ENCODE assay signal across 18 cellular contexts in the genomic region with DNA sequence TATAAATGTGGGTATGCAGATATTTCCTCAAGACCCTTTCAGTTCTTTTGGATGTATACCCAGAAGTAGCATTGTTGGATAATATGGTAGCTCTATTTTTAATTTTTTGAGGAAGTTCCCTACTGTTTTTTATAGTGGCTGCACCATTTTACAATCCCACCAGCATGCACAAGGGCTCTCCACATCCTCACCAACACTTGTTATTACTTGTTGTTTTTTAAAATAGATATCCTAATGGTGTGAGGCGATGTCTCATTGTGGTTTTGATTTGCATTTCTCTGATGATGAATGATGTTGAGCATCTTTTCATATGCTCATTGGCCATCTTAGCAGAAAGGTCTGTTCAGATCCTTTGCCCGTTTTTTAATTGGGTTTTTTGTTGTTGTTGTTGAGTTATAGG. TPM values are rescaled to one million over a fixed set of nuclear protein-coding genes. Genes with fewer than 3 reads are reported as not detected.
DNase-seq lines count a peak whose midpoint lies in the region; TF ChIP-seq lines count a peak whose summit lies in the region.
"Had no signal": no experiment of that assay in that cellular context is flagged by ENCODE, and none has a peak within 500 bp of the region (broad histone marks: within the 10 kb centered on the region; RNA-seq: fewer than 3 reads in every experiment).

No MANE protein-coding gene starts in this region.

- no peak for TF ChIP-seq CTCF in HEK293 (tag by site-specific recombination; IDR thresholded peaks at IDR 0.05)

- H3K4me3 Mint-ChIP-seq in IgD-negative memory B cell (peak overlapping the region in 1 of 4 donors; percentile 14), immature natural killer cell (no peak overlapping the region)
- no peak overlapping the region for H3K4me3 Mint-ChIP-seq in activated T-helper 1 cell treated with anti-CD3 and anti-CD28 coated beads, Interleukin-12 subunit alpha, Interleukin-12 subunit beta, Interleukin-2, Interleukin-4 antibody, amounts not matched to agents 30 ng/mL and 10 ng/mL and 1 ng/mL, durations not matched to agents 14 hours and 24 hours and 36 hours
- H3K4me3 Mint-ChIP-seq: B cell; CD4-positive, alpha-beta T cell had no signal

- H3K9me3 Mint-ChIP-seq in IgD-negative memory B cell (no peaks in the 10 kb centered on the region), immature natural killer cell (no peaks in the 10 kb centered on the region)
- no peaks in the 10 kb centered on the region for H3K9me3 Mint-ChIP-seq in activated T-helper 1 cell treated with anti-CD3 and anti-CD28 coated beads, Interleukin-12 subunit alpha, Interleukin-12 subunit beta, Interleukin-2, Interleukin-4 antibody, amounts not matched to agents 30 ng/mL and 10 ng/mL and 1 ng/mL, durations not matched to agents 14 hours and 24 hours and 36 hours
- H3K9me3 Mint-ChIP-seq: CD4-positive, alpha-beta T cell had no signal

- CTCF ChIA-PET in HEK293 (lab: Yijun Ruan, JAX) = interaction anchor here (0.6 to 1.1 kb wide), 2 partner anchors 9 to 86 kb away, joined by 3 to 8 read pairs; no protein-coding TSS in a partner anchor

- H3K9me3 ChIP-seq in HEK293 (ENCODE audit: control insufficient read depth, insufficient read depth, low read depth, low read length) = no peaks in the 10 kb centered on the region
- H3K9me3 ChIP-seq: Peyer's patch had no signal

- peak overlapping the region in 2 of 3 donors; percentile 7 to 76 for H3K27ac Mint-ChIP-seq in IgD-negative memory B cell
- H3K27ac Mint-ChIP-seq in activated T-helper 1 cell treated with anti-CD3 and anti-CD28 coated beads, Interleukin-12 subunit alpha, Interleukin-12 subunit beta, Interleukin-2, Interleukin-4 antibody, amounts not matched to agents 30 ng/mL and 10 ng/mL and 1 ng/mL, durations not matched to agents 14 hours and 24 hours and 36 hours = peak overlapping the region; percentile 35
- H3K27ac Mint-ChIP-seq in immature natural killer cell = no peak overlapping the region
- H3K27ac Mint-ChIP-seq: CD4-positive, alpha-beta T cell had no signal

- DNase-seq in activated T-helper 1 cell treated with anti-CD3 and anti-CD28 coated beads, Interleukin-12 subunit alpha, Interleukin-12 subunit beta, Interleukin-2, Interleukin-4 antibody, amounts not matched to agents 30 ng/mL and 10 ng/mL and 1 ng/mL, durations not matched to agents 14 hours and 24 hours and 36 hours (ENCODE audit: low spot score) = no peak
- DNase-seq in epithelial cell of prostate (ENCODE audit: low read depth, low spot score) = no peak
- no peak for DNase-seq in posterior cingulate gyrus
- DNase-seq in immature natural killer cell = no peak
- no peak for DNase-seq in C1 segment of cervical spinal cord (lab: John Stamatoyannopoulos, UW)
- DNase-seq: CD4-positive, alpha-beta T cell; EL; H7; NCI-H1092; NCI-H146; NCI-H2081; NCI-H510A treated with DMSO at 0.1 percent for 48 hours; Peyer's patch; SHP77 had no signal

- no peak overlapping the region for H3K4me3 ChIP-seq in HEK293 (ENCODE audit: low read depth, low read length)
- H3K4me3 ChIP-seq: Peyer's patch had no signal

- POLR2A ChIA-PET in HEK293 (lab: Yijun Ruan, JAX) = no interaction called here

- no peak overlapping the region for H3K27ac ChIP-seq in HEK293 (ENCODE audit: extremely low read depth, low read depth, low read length)
- H3K27ac ChIP-seq in epithelial cell of prostate = peak overlapping the region; percentile 69
- H3K27ac ChIP-seq: HL-60, Peyer's patch had no signal

- H3K27me3 Mint-ChIP-seq in IgD-negative memory B cell (no peaks in the 10 kb centered on the region), immature natural killer cell (ENCODE audit: low read depth in 3 of 3) (no peaks in the 10 kb centered on the region)
- H3K27me3 Mint-ChIP-seq in activated T-helper 1 cell treated with anti-CD3 and anti-CD28 coated beads, Interleukin-12 subunit alpha, Interleukin-12 subunit beta, Interleukin-2, Interleukin-4 antibody, amounts not matched to agents 30 ng/mL and 10 ng/mL and 1 ng/mL, durations not matched to agents 14 hours and 24 hours and 36 hours (ENCODE audit: insufficient read depth) = no peaks in the 10 kb centered on the region
- H3K27me3 Mint-ChIP-seq: B cell; CD4-positive, alpha-beta T cell had no signal

- intact Hi-C loops in activated T-helper 1 cell treated with anti-CD3 and anti-CD28 coated beads, Interleukin-12 subunit alpha, Interleukin-12 subunit beta, Interleukin-2, Interleukin-4 antibody, amounts not matched to agents 30 ng/mL and 10 ng/mL and 1 ng/mL, durations not matched to agents 14 hours and 24 hours and 36 hours (cut with micrococcal nuclease) = no loop called here
- intact Hi-C loops in posterior cingulate gyrus (cut with DNase I) = no loop called here

- H3K36me3 ChIP-seq in HEK293 (ENCODE audit: control insufficient read depth in 2 of 2, insufficient read depth in 1 of 2, low read length in 2 of 2) = no peaks in the 10 kb centered on the region
- H3K36me3 ChIP-seq: Peyer's patch had no signal

- H3K4me1 ChIP-seq in HEK293 (ENCODE audit: control insufficient read depth, insufficient read depth, low read length) = no peaks in the 10 kb centered on the region

- peaks cover 26 to 39% (median 38%) of the 10 kb centered on the region in 3 donors for H3K4me1 Mint-ChIP-seq in IgD-negative memory B cell
- peaks cover 28% of the 10 kb centered on the region for H3K4me1 Mint-ChIP-seq in activated T-helper 1 cell treated with anti-CD3 and anti-CD28 coated beads, Interleukin-12 subunit alpha, Interleukin-12 subunit beta, Interleukin-2, Interleukin-4 antibody, amounts not matched to agents 30 ng/mL and 10 ng/mL and 1 ng/mL, durations not matched to agents 14 hours and 24 hours and 36 hours (ENCODE audit: low read depth)
- peaks cover 8 to 24% of the 10 kb centered on the region in 2 donors for H3K4me1 Mint-ChIP-seq in immature natural killer cell

- H3K36me3 Mint-ChIP-seq in IgD-negative memory B cell (peaks cover 7% of the 10 kb centered on the region), immature natural killer cell (peaks cover 0 to 3% (median 2%) of the 10 kb centered on the region in 3 donors)
- peaks cover 12% of the 10 kb centered on the region for H3K36me3 Mint-ChIP-seq in activated T-helper 1 cell treated with anti-CD3 and anti-CD28 coated beads, Interleukin-12 subunit alpha, Interleukin-12 subunit beta, Interleukin-2, Interleukin-4 antibody, amounts not matched to agents 30 ng/mL and 10 ng/mL and 1 ng/mL, durations not matched to agents 14 hours and 24 hours and 36 hours (ENCODE audit: low read depth)

TF ChIP-seq in HEK293, 187 proteins besides CTCF, POLR2A, EP300 and RAD21 (continues in another document):
- no peak for TF ChIP-seq ZNF423 (tag by site-specific recombination; IDR thresholded peaks at IDR 0.05)
- peak; percentile 62 for TF ChIP-seq ZFP3 (tag by site-specific recombination; IDR thresholded peaks at IDR 0.05; ENCODE audit: low read depth)
- TF ChIP-seq BCL6B (tag by site-specific recombination; IDR thresholded peaks at IDR 0.05) = no peak
- no peak for TF ChIP-seq ZNF785 (tag by site-specific recombination; IDR thresholded peaks at IDR 0.05)
- TF ChIP-seq TCF7L2 (IDR thresholded peaks at IDR 0.05; ENCODE audit: borderline replicate concordance, low read depth, low read length) = no peak
- TF ChIP-seq, protein P1, sequence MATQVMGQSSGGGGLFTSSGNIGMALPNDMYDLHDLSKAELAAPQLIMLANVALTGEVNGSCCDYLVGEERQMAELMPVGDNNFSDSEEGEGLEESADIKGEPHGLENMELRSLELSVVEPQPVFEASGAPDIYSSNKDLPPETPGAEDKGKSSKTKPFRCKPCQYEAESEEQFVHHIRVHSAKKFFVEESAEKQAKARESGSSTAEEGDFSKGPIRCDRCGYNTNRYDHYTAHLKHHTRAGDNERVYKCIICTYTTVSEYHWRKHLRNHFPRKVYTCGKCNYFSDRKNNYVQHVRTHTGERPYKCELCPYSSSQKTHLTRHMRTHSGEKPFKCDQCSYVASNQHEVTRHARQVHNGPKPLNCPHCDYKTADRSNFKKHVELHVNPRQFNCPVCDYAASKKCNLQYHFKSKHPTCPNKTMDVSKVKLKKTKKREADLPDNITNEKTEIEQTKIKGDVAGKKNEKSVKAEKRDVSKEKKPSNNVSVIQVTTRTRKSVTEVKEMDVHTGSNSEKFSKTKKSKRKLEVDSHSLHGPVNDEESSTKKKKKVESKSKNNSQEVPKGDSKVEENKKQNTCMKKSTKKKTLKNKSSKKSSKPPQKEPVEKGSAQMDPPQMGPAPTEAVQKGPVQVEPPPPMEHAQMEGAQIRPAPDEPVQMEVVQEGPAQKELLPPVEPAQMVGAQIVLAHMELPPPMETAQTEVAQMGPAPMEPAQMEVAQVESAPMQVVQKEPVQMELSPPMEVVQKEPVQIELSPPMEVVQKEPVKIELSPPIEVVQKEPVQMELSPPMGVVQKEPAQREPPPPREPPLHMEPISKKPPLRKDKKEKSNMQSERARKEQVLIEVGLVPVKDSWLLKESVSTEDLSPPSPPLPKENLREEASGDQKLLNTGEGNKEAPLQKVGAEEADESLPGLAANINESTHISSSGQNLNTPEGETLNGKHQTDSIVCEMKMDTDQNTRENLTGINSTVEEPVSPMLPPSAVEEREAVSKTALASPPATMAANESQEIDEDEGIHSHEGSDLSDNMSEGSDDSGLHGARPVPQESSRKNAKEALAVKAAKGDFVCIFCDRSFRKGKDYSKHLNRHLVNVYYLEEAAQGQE (tag by site-specific recombination; IDR thresholded peaks at IDR 0.05) = no peak
- TF ChIP-seq ZNF133 (tag by site-specific recombination; IDR thresholded peaks at IDR 0.05) = no peak
- peak; percentile 82; the same call in 1 of the 2 replicates for TF ChIP-seq ZNF184 (tag by site-specific recombination; IDR thresholded peaks at IDR 0.05)
- no peak for TF ChIP-seq ZNF274 (IDR thresholded peaks at IDR 0.05; ENCODE audit: low read length)
- TF ChIP-seq ZNF274 (tag by site-specific recombination; IDR thresholded peaks at IDR 0.05; ENCODE audit: borderline replicate concordance) = no peak
- no peak for TF ChIP-seq ZFHX2 (tag by site-specific recombination; conservative IDR thresholded peaks at IDR 0.05)
- no peak for TF ChIP-seq ZNF2 (tag by site-specific recombination; IDR thresholded peaks at IDR 0.05)

RNA-seq across cellular contexts. Expression of gene DIP2B, which starts 47.1 kb away (rescaled TPM):
- polyA plus RNA-seq in IgD-negative memory B cell (16.4 TPM), immature natural killer cell (1 to 10 TPM; 2.0 to 7.2 (median 3.4) TPM)
- total RNA-seq in activated T-helper 1 cell treated with anti-CD3 and anti-CD28 coated beads, Interleukin-12 subunit alpha, Interleukin-12 subunit beta, Interleukin-2, Interleukin-4 antibody, amounts not matched to agents 30 ng/mL and 10 ng/mL and 1 ng/mL, durations not matched to agents 14 hours and 24 hours and 36 hours = 26.7 and 27.6 TPM in 2 replicates

Comparison
In these comparisons a context has a peak if more than half of its experiments do, and no peak if none do; other contexts are left out.
1. H3K27ac Mint-ChIP-seq: peak in IgD-negative memory B cell (2 of 3) and activated T-helper 1 cell treated with anti-CD3 and anti-CD28 coated beads, Interleukin-12 subunit alpha, Interleukin-12 subunit beta, Interleukin-2, Interleukin-4 antibody, amounts not matched to agents 30 ng/mL and 10 ng/mL and 1 ng/mL, durations not matched to agents 14 hours and 24 hours and 36 hours (single experiment); none in immature natural killer cell (0 of 6).